9 cellular contexts compared by ENCODE assay signal in genomic region chr12:110466791-110467190, GRCh38.
DNase-seq lines count a peak whose midpoint lies in the region; ATAC-seq and TF ChIP-seq lines count a peak whose summit lies in the region.
"Had no signal": no experiment of that assay in that cellular context is flagged by ENCODE, and none has a peak within 500 bp of the region (broad histone marks: within the 10 kb centered on the region; RNA-seq: fewer than 3 reads in every experiment).

No MANE protein-coding gene starts in this region.

- H3K9ac ChIP-seq in iPS-18a (ENCODE audit: low read length), result peak overlapping the region; percentile 90

- peaks cover 26% of the 10 kb centered on the region for H3K36me3 ChIP-seq in WERI-Rb-1
- H3K36me3 ChIP-seq in iPS-18a (ENCODE audit: control insufficient read depth, low read depth, low read length), result peaks cover 15% of the 10 kb centered on the region

- DNase-seq in stimulated activated naive CD8-positive, alpha-beta T cell treated with anti-CD3 and anti-CD28 coated beads, Interleukin-15, Interleukin-2, amounts not matched to agents 100 U/mL and 50 U/mL, for 24 hours, result no peak
- no peak for DNase-seq in WERI-Rb-1
- DNase-seq in AG20443 (ENCODE audit: low spot score), result no peak
- DNase-seq in retina, result no peak
- no peak for DNase-seq in OCI-M2 (lab: John Stamatoyannopoulos, UW; ENCODE audit: unreplicated experiment)
- DNase-seq: T-helper 9 cell had no signal

- no peak for ATAC-seq in stimulated activated naive CD8-positive, alpha-beta T cell treated with anti-CD3 and anti-CD28 coated beads, Interleukin-15, Interleukin-2, amounts not matched to agents 100 U/mL and 50 U/mL, for 24 hours
- no peak for ATAC-seq in GM21423 (IDR thresholded peaks at IDR 0.05; ENCODE audit: unreplicated experiment)

- TF ChIP-seq CTCF in WERI-Rb-1 (IDR thresholded peaks at IDR 0.05; ENCODE audit: low read depth, low read length), result no peak

- H3K36me3 Mint-ChIP-seq in stimulated activated naive CD8-positive, alpha-beta T cell treated with anti-CD3 and anti-CD28 coated beads, Interleukin-15, Interleukin-2, amounts not matched to agents 100 ng/mL and 50 ng/mL, for 24 hours (ENCODE audit: low read depth), result peaks cover 52% of the 10 kb centered on the region

- H3K4me3 ChIP-seq in WERI-Rb-1 (ENCODE audit: low read depth, low read length) (peak overlapping the region; percentile 99; the same call in 1 of the 2 replicates), iPS-18a (ENCODE audit: low read length) (peak overlapping the region; percentile 97)

- H3K4me1 Mint-ChIP-seq in stimulated activated naive CD8-positive, alpha-beta T cell treated with anti-CD3 and anti-CD28 coated beads, Interleukin-15, Interleukin-2, amounts not matched to agents 100 ng/mL and 50 ng/mL, for 24 hours (ENCODE audit: low read depth), result peaks cover 52% of the 10 kb centered on the region

- H3K27me3 ChIP-seq in WERI-Rb-1 (ENCODE audit: insufficient read depth, low read depth, severe bottlenecking), result no peaks in the 10 kb centered on the region
- no peaks in the 10 kb centered on the region for H3K27me3 ChIP-seq in iPS-18a (ENCODE audit: control insufficient read depth, insufficient read depth, low read length)

- H3K27ac ChIP-seq in WERI-Rb-1 (no peak overlapping the region), iPS-18a (ENCODE audit: low read length) (no peak overlapping the region)

- peaks cover 4% of the 10 kb centered on the region for H3K4me1 ChIP-seq in iPS-18a (ENCODE audit: control insufficient read depth, low read depth, low read length)

- H3K27ac Mint-ChIP-seq in stimulated activated naive CD8-positive, alpha-beta T cell treated with anti-CD3 and anti-CD28 coated beads, Interleukin-15, Interleukin-2, amounts not matched to agents 100 ng/mL and 50 ng/mL, for 24 hours, result no peak overlapping the region

- peak overlapping the region; percentile 97 for H3K4me3 Mint-ChIP-seq in stimulated activated naive CD8-positive, alpha-beta T cell treated with anti-CD3 and anti-CD28 coated beads, Interleukin-15, Interleukin-2, amounts not matched to agents 100 ng/mL and 50 ng/mL, for 24 hours

- H3K27me3 Mint-ChIP-seq in stimulated activated naive CD8-positive, alpha-beta T cell treated with anti-CD3 and anti-CD28 coated beads, Interleukin-15, Interleukin-2, amounts not matched to agents 100 ng/mL and 50 ng/mL, for 24 hours, result no peaks in the 10 kb centered on the region

- H3K9me3 ChIP-seq in WERI-Rb-1 (ENCODE audit: severe bottlenecking), result no peaks in the 10 kb centered on the region
- no peaks in the 10 kb centered on the region for H3K9me3 ChIP-seq in iPS-18a (ENCODE audit: control insufficient read depth, low read depth, low read length)

- no peaks in the 10 kb centered on the region for H3K9me3 Mint-ChIP-seq in stimulated activated naive CD8-positive, alpha-beta T cell treated with anti-CD3 and anti-CD28 coated beads, Interleukin-15, Interleukin-2, amounts not matched to agents 100 ng/mL and 50 ng/mL, for 24 hours
